8 cellular contexts compared by ENCODE assay signal in the genomic region with DNA sequence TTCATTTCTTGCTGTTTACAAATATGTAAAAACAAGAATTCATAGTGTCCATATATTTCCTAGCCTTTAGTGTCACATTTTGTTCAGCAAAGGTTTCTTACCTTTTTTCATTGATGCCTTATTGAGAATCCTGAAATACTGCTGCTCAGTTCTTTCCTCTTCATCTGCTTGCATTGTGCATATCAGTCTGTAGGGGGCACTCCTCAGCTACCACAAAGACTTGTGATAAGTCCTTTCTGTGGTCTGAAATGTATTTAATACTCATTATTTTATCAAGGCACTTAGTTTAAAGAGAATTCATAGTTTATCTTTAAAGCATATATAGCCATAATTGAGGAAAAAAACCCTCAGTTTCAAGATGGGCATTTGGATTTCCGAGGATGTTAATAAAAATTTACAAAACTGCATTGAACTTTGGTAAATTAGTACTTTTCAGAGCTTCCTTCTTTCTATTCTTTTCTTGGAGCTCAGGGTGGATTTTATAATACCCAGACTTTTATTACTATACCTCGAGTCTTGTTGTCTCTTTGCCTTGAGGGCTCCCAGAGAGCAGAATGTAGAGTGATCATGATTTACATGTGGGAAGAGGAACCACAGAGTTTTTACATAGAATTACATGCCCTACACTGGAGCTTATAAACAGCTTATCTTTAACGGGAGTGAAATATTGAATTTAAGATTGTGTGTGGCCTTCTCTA.
DNase-seq lines count a peak whose midpoint lies in the region; ATAC-seq, FAIRE-seq and TF ChIP-seq lines count a peak whose summit lies in the region.

No MANE protein-coding gene starts in this region.

- H3K4me1 ChIP-seq in adipocyte (ENCODE audit: control insufficient read depth, insufficient read depth, low read length) (peaks cover 4% of the 10 kb centered on the region), kidney (ENCODE audit: control insufficient read depth in 1 of 2, insufficient read depth in 1 of 2, low read depth in 1 of 2, low read length in 2 of 2) (no peaks in the 10 kb centered on the region), tibial artery (no peaks in the 10 kb centered on the region)

- DNase-seq in GM18507 (ENCODE audit: extremely low spot score, insufficient read length, low read depth) = no peak
- peak; percentile 14 for DNase-seq in NCI-H510A (lab: John Stamatoyannopoulos, UW)
- DNase-seq in adipocyte (ENCODE audit: low read depth) = peak; percentile 89
- no peak for DNase-seq in kidney
- no peak for DNase-seq in tibial artery

- TF ChIP-seq CTCF in C4-2B (conservative IDR thresholded peaks at IDR 0.05) (peak; percentile 85), kidney (IDR thresholded peaks at IDR 0.05; ENCODE audit: borderline replicate concordance, extremely low read depth, insufficient read depth) (peak; percentile 51), tibial artery (IDR thresholded peaks at IDR 0.05) (peak; percentile 30 to 54)

- H3K27ac ChIP-seq in C4-2B (no peak overlapping the region), kidney (ENCODE audit: low read depth in 2 of 2, low read length in 2 of 2) (no peak overlapping the region), tibial artery (no peak overlapping the region)

- H3K9ac ChIP-seq in adipocyte (ENCODE audit: low read length) (no peak overlapping the region), kidney (ENCODE audit: low read length in 2 of 2) (no peak overlapping the region)

- no peak overlapping the region for H3K4me3 ChIP-seq in adipocyte (ENCODE audit: low read length)
- no peak overlapping the region for H3K4me3 ChIP-seq in kidney (ENCODE audit: low read length in 2 of 2)
- no peak overlapping the region for H3K4me3 ChIP-seq in tibial artery

- intact Hi-C loops in kidney (cut with DNase I) (no loop called here), tibial artery (cut with DNase I; ENCODE audit: low total_unique reads) (no loop called here)

- H3K27me3 ChIP-seq in adipocyte (replicated peaks; ENCODE audit: control insufficient read depth, insufficient read depth, low read length) (no peaks in the 10 kb centered on the region), tibial artery (no peaks in the 10 kb centered on the region)

- FAIRE-seq in GM18507 (lab: Jason Lieb, UNC) (peak; percentile 59), kidney (lab: Jason Lieb, UNC) (no peak)

- H3K9me3 ChIP-seq in adipocyte (ENCODE audit: control insufficient read depth, low read length) (no peaks in the 10 kb centered on the region), kidney (ENCODE audit: control insufficient read depth in 1 of 2, low read length in 2 of 2) (no peaks in the 10 kb centered on the region), tibial artery (no peaks in the 10 kb centered on the region)

- ATAC-seq in HG02759 (IDR thresholded peaks at IDR 0.05; ENCODE audit: unreplicated experiment) (no peak), GM21619 (IDR thresholded peaks at IDR 0.05; ENCODE audit: unreplicated experiment) (no peak)

- no peaks in the 10 kb centered on the region for H3K36me3 ChIP-seq in adipocyte (ENCODE audit: control insufficient read depth, insufficient read depth, low read length, severe bottlenecking)
- H3K36me3 ChIP-seq in kidney (ENCODE audit: control insufficient read depth in 1 of 2, insufficient read depth in 2 of 2, low read length in 2 of 2) = no peaks in the 10 kb centered on the region
- H3K36me3 ChIP-seq in tibial artery = no peaks in the 10 kb centered on the region

Comparison
In these comparisons a context has a peak if more than half of its experiments do, and no peak if none do; other contexts are left out.
1. DNase-seq: peak in NCI-H510A (single experiment) and adipocyte (single experiment); none in GM18507 (single experiment), kidney (single experiment) and tibial artery (0 of 2).
2. Peak in every context shown above with its lines, with median percentiles within 50 percentile points of each other: CTCF ChIP-seq.